ENCODE assay signal across 18 cellular contexts in the genomic region with DNA sequence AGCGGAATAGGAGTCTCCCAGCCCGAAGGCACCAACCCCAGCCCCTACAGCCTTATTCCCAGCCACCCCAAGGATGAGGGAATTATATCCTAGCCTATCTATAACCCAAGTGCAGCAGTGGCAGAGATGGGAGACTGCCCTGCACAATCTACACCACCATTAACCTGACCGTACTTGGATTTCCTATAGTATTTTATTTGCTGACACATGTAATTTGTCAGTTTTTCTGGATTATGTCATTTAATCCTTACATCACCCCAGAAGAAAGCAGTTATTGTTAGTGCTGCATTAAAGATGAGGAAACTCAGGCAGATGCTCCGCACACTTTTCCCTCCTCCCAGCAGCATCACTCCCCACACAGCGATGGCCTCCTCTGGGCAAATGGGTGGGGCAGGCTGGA. TPM values are rescaled to one million over a fixed set of nuclear protein-coding genes. Genes with fewer than 3 reads are reported as not detected.
DNase-seq lines count a peak whose midpoint lies in the region; ATAC-seq, FAIRE-seq and TF ChIP-seq lines count a peak whose summit lies in the region.
"Had no signal": no experiment of that assay in that cellular context is flagged by ENCODE, and none has a peak within 500 bp of the region (broad histone marks: within the 10 kb centered on the region; RNA-seq: fewer than 3 reads in every experiment).

No MANE protein-coding gene starts in this region.

- WGBS in A549 (ENCODE audit: missing lambda C conversion rate) = 84% methylated on average over 5 of the region's 5 CpGs
- 37% methylated on average over 5 of the region's 5 CpGs for WGBS in K562 (ENCODE audit: insufficient coverage, low coverage, missing lambda C conversion rate)

- no peaks in the 10 kb centered on the region for H3K9me1 ChIP-seq in K562 (ENCODE audit: control insufficient read depth, insufficient read depth, low read length)

- H3K4me2 ChIP-seq in A549 (no peak overlapping the region), K562 (ENCODE audit: insufficient read depth, low read length) (no peak overlapping the region)
- peak overlapping the region; percentile 43 to 93 (median 84) for H3K4me2 ChIP-seq in BLaER1 treated with 17β-estradiol and CSF1 and Interleukin-3, amounts not matched to agents 10 nM and 100 nM
- H3K4me2 ChIP-seq: GM23338 had no signal

- no peaks in the 10 kb centered on the region for H3K9me3 ChIP-seq in A549
- no peaks in the 10 kb centered on the region for H3K9me3 ChIP-seq in BLaER1 treated with 17β-estradiol and CSF1 and Interleukin-3, amounts not matched to agents 10 nM and 100 nM (replicated peaks in 1 of 11)
- H3K9me3 ChIP-seq in K562 (replicated peaks; ENCODE audit: control insufficient read depth, insufficient read depth, low read depth, low read length) = no peaks in the 10 kb centered on the region

- H3K9ac ChIP-seq in BLaER1 treated with 17β-estradiol and CSF1 and Interleukin-3, amounts not matched to agents 10 nM and 100 nM = no peak overlapping the region; a peak in 1 of 22 replicates
- H3K9ac ChIP-seq in K562 (ENCODE audit: insufficient read depth in 1 of 2, low read depth in 2 of 2, low read length in 2 of 2) = no peak overlapping the region

- CTCF ChIA-PET in A549 (lab: Yijun Ruan, JAX) (interaction anchor here (0.9 to 3.1 kb wide), 3 partner anchors 12 to 92 kb away, joined by 4 to 14 read pairs (median 6); no protein-coding TSS in a partner anchor), K562 (lab: Yijun Ruan, JAX; ENCODE audit: low intra/inter-chr PET ratio) (no interaction called here)

- H2AFZ ChIP-seq in K562 (ENCODE audit: low read depth, low read length) = no peak overlapping the region

- TF ChIP-seq CTCF in A549 (IDR thresholded peaks at IDR 0.05) (no peak), K562 (IDR thresholded peaks at IDR 0.05 in 2 of 3, conservative IDR thresholded peaks at IDR 0.05 in 1 of 3; ENCODE audit: insufficient read depth in 2 of 3, low read depth in 1 of 3, low read length in 3 of 3) (no peak), type B pancreatic cell (conservative IDR thresholded peaks at IDR 0.05) (no peak)

- intact Hi-C loops in K562 (cut with micrococcal nuclease) = no loop called here

- H3K27ac ChIP-seq in A549 = no peak overlapping the region
- H3K27ac ChIP-seq in BLaER1 treated with 17β-estradiol and CSF1 and Interleukin-3, amounts not matched to agents 10 nM and 100 nM = peak overlapping the region in 4 of 11 experiments; percentile 46 to 57 (median 56); a peak in 6 of 22 replicates
- H3K27ac ChIP-seq in K562 (ENCODE audit: extremely low read depth, low read depth, low read length) = no peak overlapping the region

- POLR2A ChIA-PET in A549 (lab: Yijun Ruan, JAX) = no interaction called here
- POLR2A ChIA-PET in K562 (lab: Yijun Ruan, JAX) = no interaction called here

- H3K4me1 Mint-ChIP-seq in type B pancreatic cell (ENCODE audit: unreplicated experiment) = no peaks in the 10 kb centered on the region
- H3K4me1 Mint-ChIP-seq: CD14-positive monocyte had no signal

- H3K4me1 ChIP-seq in A549 (no peaks in the 10 kb centered on the region), K562 (replicated peaks in 1 of 2; ENCODE audit: control insufficient read depth in 2 of 2, insufficient read depth in 2 of 2, low read length in 2 of 2) (no peaks in the 10 kb centered on the region)
- peaks cover 28 to 59% (median 57%) of the 10 kb centered on the region in 10 experiments for H3K4me1 ChIP-seq in BLaER1 treated with 17β-estradiol and CSF1 and Interleukin-3, amounts not matched to agents 10 nM and 100 nM

- FAIRE-seq in A549 (lab: Jason Lieb, UNC) = no peak
- no peak for FAIRE-seq in K562 (lab: Jason Lieb, UNC)
- FAIRE-seq: D721Med, GM19239 had no signal

- H3K9me3 Mint-ChIP-seq in type B pancreatic cell = no peaks in the 10 kb centered on the region
- H3K9me3 Mint-ChIP-seq: CD4-positive, alpha-beta T cell; CD8-positive, alpha-beta memory T cell; GM23338; H9; HFFc6 had no signal

- in situ Hi-C loops in K562 (cut with MboI) = no loop called here

- peak overlapping the region; percentile 65 for H3K27ac Mint-ChIP-seq in type B pancreatic cell
- H3K27ac Mint-ChIP-seq: CD14-positive monocyte; CD4-positive, alpha-beta T cell; CD8-positive, alpha-beta memory T cell; GM23338; H9; HFFc6 had no signal

- no peak overlapping the region for H3K4me3 Mint-ChIP-seq in type B pancreatic cell
- H3K4me3 Mint-ChIP-seq: CD14-positive monocyte; CD4-positive, alpha-beta T cell; CD8-positive, alpha-beta memory T cell; HFFc6 had no signal

- no peaks in the 10 kb centered on the region for H4K20me1 ChIP-seq in BLaER1 treated with 17β-estradiol and CSF1 and Interleukin-3, amounts not matched to agents 10 nM and 100 nM
- no peaks in the 10 kb centered on the region for H4K20me1 ChIP-seq in K562 (replicated peaks; ENCODE audit: control insufficient read depth, insufficient read depth, low read length)

- H3K79me2 ChIP-seq in K562 (ENCODE audit: control insufficient read depth, insufficient read depth, low read length) = no peaks in the 10 kb centered on the region

- H3K27me3 ChIP-seq in BLaER1 treated with 17β-estradiol and CSF1 and Interleukin-3, amounts not matched to agents 10 nM and 100 nM = peaks cover 0 to 11% (median 6%) of the 10 kb centered on the region in 11 experiments; a peak in 21 of 22 replicates
- H3K27me3 ChIP-seq in K562 (ENCODE audit: control insufficient read depth in 2 of 2, insufficient read depth in 2 of 2, low read length in 2 of 2) = peaks cover 0 to 19% of the 10 kb centered on the region in 2 experiments; a peak in 2 of 5 replicates

- TF ChIP-seq POLR2A in A549 (IDR thresholded peaks at IDR 0.05; ENCODE audit: low read length) (no peak), K562 (conservative IDR thresholded peaks at IDR 0.05) (no peak)

- peaks cover 5% of the 10 kb centered on the region for H3K27me3 Mint-ChIP-seq in type B pancreatic cell

- no peaks in the 10 kb centered on the region for H3K36me3 Mint-ChIP-seq in type B pancreatic cell
- H3K36me3 Mint-ChIP-seq: CD14-positive monocyte; CD8-positive, alpha-beta memory T cell had no signal

- TF ChIP-seq EP300 in A549 (IDR thresholded peaks at IDR 0.05) = no peak
- TF ChIP-seq EP300 in K562 (IDR thresholded peaks at IDR 0.05; ENCODE audit: low read length) = no peak

- BruUV-seq in K562 (replicated peaks; lab: Mats Ljungman, UMichigan) = no TSS peak

- no peaks in the 10 kb centered on the region for H3K36me3 ChIP-seq in BLaER1 treated with 17β-estradiol and CSF1 and Interleukin-3, amounts not matched to agents 10 nM and 100 nM
- no peaks in the 10 kb centered on the region for H3K36me3 ChIP-seq in K562 (ENCODE audit: control insufficient read depth, insufficient read depth, low read length)

- TF ChIP-seq RAD21 in A549 (conservative IDR thresholded peaks at IDR 0.05 in 1 of 2, IDR thresholded peaks at IDR 0.05 in 1 of 2) (no peak), K562 (CRISPR knock-in tag; conservative IDR thresholded peaks at IDR 0.05 in 1 of 2, IDR thresholded peaks at IDR 0.05 in 1 of 2) (no peak)

- H3K4me3 ChIP-seq in A549 (no peak overlapping the region), K562 (no peak overlapping the region)
- 0 out of 20 replicates have a peak overlapping the region, but pooled peaks of 1 of the 10 experiments have one; percentile 22 for H3K4me3 ChIP-seq in BLaER1 treated with 17β-estradiol and CSF1 and Interleukin-3, amounts not matched to agents 10 nM and 100 nM
- H3K4me3 ChIP-seq: GM12878, GM23338 had no signal

- DNase-seq in A549 (ENCODE audit: low read depth in 1 of 2, low spot score in 1 of 2) = no peak
- DNase-seq in K562 (ENCODE audit: extremely low read depth in 1 of 4, low spot score in 3 of 4) = no peak
- no peak for DNase-seq in type B pancreatic cell (ENCODE audit: extremely low spot score, unreplicated experiment)
- no peak for DNase-seq in NCI-H748 treated with DMSO at 0.1 percent for 48 hours (lab: John Stamatoyannopoulos, UW)
- DNase-seq: 8988T; CD4-positive, alpha-beta T cell; CD8-positive, alpha-beta memory T cell; GDM1; HFFc6 had no signal

- ATAC-seq in A549 = no peak
- no peak for ATAC-seq in K562
- no peak for ATAC-seq in GM19397 (IDR thresholded peaks at IDR 0.05; ENCODE audit: unreplicated experiment)
- no peak for ATAC-seq in HG02870 (IDR thresholded peaks at IDR 0.05; ENCODE audit: unreplicated experiment)

RNA-seq across cellular contexts. Expression of gene BFSP1, which starts 6.0 kb away (rescaled TPM):
- polyA plus RNA-seq in A549 (2011; rRNA removed) = 6.1 and 7.2 TPM in 2 replicates
- polyA plus RNA-seq in A549 (2012; cell fraction: cytosol; rRNA removed) = 2.7 and 2.9 TPM in 2 replicates
- polyA plus RNA-seq in A549 (2012; cell fraction: nucleus; rRNA removed) = 2.1 and 2.6 TPM in 2 replicates
- polyA plus RNA-seq in A549 (2017; fragmentation: RNase III; extraction: RNeasy Plus Mini Kit Qiagen cat#74134 plus additional on column Dnase treatment) = 5.8 to 8.6 TPM (median 8.3 TPM) in 3 replicates
- polyA minus RNA-seq in A549 (2011; rRNA and poly(A)+ RNA removed) = 3.6 and 3.7 TPM in 2 replicates
- 0.35 TPM in 1 of 2 replicates, not detected in the other for total RNA-seq in K562 (2011; cell fraction: chromatin; rRNA removed; ENCODE audit: low replicate concordance)
- total RNA-seq in K562 (2011; cell fraction: nucleolus; rRNA removed) = 0.50 TPM in 1 of 2 replicates, not detected in the other
- not detected in 2 replicates for total RNA-seq in K562 (2011; cell fraction: nucleoplasm; rRNA removed)
- 0.09 and 0.53 TPM in 2 replicates for total RNA-seq in K562 (2014; rRNA removed)
- 0.54 and 0.58 TPM in 2 replicates for total RNA-seq in K562 (2014; rRNA removed; fragmentation: Illumina TruSeq; extraction: Trizol)
- total RNA-seq in K562 (2015; rRNA removed; fragmentation: Illumina TruSeq; extraction: Trizol) = 0.34 and 0.40 TPM in 2 replicates
- 0.29 and 0.40 TPM in 2 replicates for total RNA-seq in K562 (2021)
- 0.32 and 0.70 TPM in 2 replicates for polyA plus RNA-seq in K562 (2011; rRNA removed)
- polyA plus RNA-seq in K562 (2011; cell fraction: cytosol; rRNA removed) = 0.04 and 0.43 TPM in 2 replicates
- 0.38 and 1.1 TPM in 2 replicates for polyA plus RNA-seq in K562 (2011; cell fraction: nucleus; rRNA removed)
- 0.51 and 0.65 TPM in 2 replicates for polyA plus RNA-seq in K562 (2012)
- 0.43 and 0.55 TPM in 2 replicates for polyA plus RNA-seq in K562 (2014; fragmentation: Illumina TruSeq; extraction: Trizol)
- under 1 TPM; 0.20 to 0.42 TPM for polyA plus RNA-seq in K562 (2014; fragmentation: Nextera tagmentation; extraction: Ambion mirVana)
- polyA plus RNA-seq in K562 (2014; rRNA removed) = 0.42 and 0.86 TPM in 2 replicates
- polyA minus RNA-seq in K562 (2011; rRNA and poly(A)+ RNA removed) = 0.28 and 0.60 TPM in 2 replicates
- polyA minus RNA-seq in K562 (2011; cell fraction: cytosol; rRNA and poly(A)+ RNA removed) = not detected in 2 replicates
- 0.67 and 0.89 TPM in 2 replicates for polyA minus RNA-seq in K562 (2011; cell fraction: nucleus; rRNA and poly(A)+ RNA removed)
- 1.8 and 1.9 TPM in 2 replicates for total RNA-seq in type B pancreatic cell (ENCODE audit: low replicate concordance)
- polyA plus RNA-seq: CD14-positive monocyte had no signal

RNA-seq across cellular contexts. Expression of gene DSTN, which starts 44.7 kb away (rescaled TPM):
- 425 and 544 TPM in 2 replicates for polyA plus RNA-seq in A549 (2011; rRNA removed)
- 291 and 367 TPM in 2 replicates for polyA plus RNA-seq in A549 (2012; cell fraction: cytosol; rRNA removed)
- polyA plus RNA-seq in A549 (2012; cell fraction: nucleus; rRNA removed) = 69.9 and 92.9 TPM in 2 replicates
- 1,014 to 1,239 TPM (median 1,131 TPM) in 3 replicates for polyA plus RNA-seq in A549 (2017; fragmentation: RNase III; extraction: RNeasy Plus Mini Kit Qiagen cat#74134 plus additional on column Dnase treatment)
- polyA minus RNA-seq in A549 (2011; rRNA and poly(A)+ RNA removed) = 40.0 and 44.5 TPM in 2 replicates
- total RNA-seq in K562 (2011; cell fraction: chromatin; rRNA removed; ENCODE audit: low replicate concordance) = 1.8 and 4.2 TPM in 2 replicates
- total RNA-seq in K562 (2011; cell fraction: nucleolus; rRNA removed) = 1.3 and 2.0 TPM in 2 replicates
- 3.9 and 5.3 TPM in 2 replicates for total RNA-seq in K562 (2011; cell fraction: nucleoplasm; rRNA removed)
- total RNA-seq in K562 (2014; rRNA removed) = 47.7 and 51.8 TPM in 2 replicates
- total RNA-seq in K562 (2014; rRNA removed; fragmentation: Illumina TruSeq; extraction: Trizol) = 61.0 and 63.1 TPM in 2 replicates
- total RNA-seq in K562 (2015; rRNA removed; fragmentation: Illumina TruSeq; extraction: Trizol) = 62.3 and 63.1 TPM in 2 replicates
- total RNA-seq in K562 (2021) = 68.2 and 77.6 TPM in 2 replicates
- 25.7 and 38.1 TPM in 2 replicates for polyA plus RNA-seq in K562 (2011; rRNA removed)
- 4.8 and 16.4 TPM in 2 replicates for polyA plus RNA-seq in K562 (2011; cell fraction: cytosol; rRNA removed)
- 4.9 and 14.9 TPM in 2 replicates for polyA plus RNA-seq in K562 (2011; cell fraction: nucleus; rRNA removed)
- polyA plus RNA-seq in K562 (2012) = 86.2 and 126 TPM in 2 replicates
- 87.6 and 88.3 TPM in 2 replicates for polyA plus RNA-seq in K562 (2014; fragmentation: Illumina TruSeq; extraction: Trizol)
- polyA plus RNA-seq in K562 (2014; fragmentation: Nextera tagmentation; extraction: Ambion mirVana) = 10 to 100 TPM; 37.5 to 47.7 TPM
- polyA plus RNA-seq in K562 (2014; rRNA removed) = 47.9 and 64.3 TPM in 2 replicates
- polyA minus RNA-seq in K562 (2011; rRNA and poly(A)+ RNA removed) = 8.1 and 20.3 TPM in 2 replicates
- 14.6 and 17.2 TPM in 2 replicates for polyA minus RNA-seq in K562 (2011; cell fraction: cytosol; rRNA and poly(A)+ RNA removed)
- 1.1 and 3.7 TPM in 2 replicates for polyA minus RNA-seq in K562 (2011; cell fraction: nucleus; rRNA and poly(A)+ RNA removed)
- total RNA-seq in type B pancreatic cell (ENCODE audit: low replicate concordance) = 193 and 287 TPM in 2 replicates

Comparison
In these comparisons a context has a peak if more than half of its experiments do, and no peak if none do; other contexts are left out.
1. H3K4me2 ChIP-seq: peak in BLaER1 treated with 17β-estradiol and CSF1 and Interleukin-3, amounts not matched to agents 10 nM and 100 nM (11 of 11); none in A549 (single experiment) and K562 (single experiment).
2. Of the 35 proteins assayed by ChIP-seq in both K562 and A549: peak only in K562: none; only in A549: none; in both: MAFK; in neither: 34.